8 cellular contexts compared by ENCODE assay signal in genomic region chr5:134175874-134176522, GRCh38. TPM values are rescaled to one million over a fixed set of nuclear protein-coding genes. Genes with fewer than 3 reads are reported as not detected.
A peak's percentile ranks its signal among the peaks of the same experiment; 100 is the strongest.
DNase-seq lines count a peak whose midpoint lies in the region; ATAC-seq and TF ChIP-seq lines count a peak whose summit lies in the region.

No MANE protein-coding gene starts in this region.

- no peak for TF ChIP-seq POLR2A in erythroblast (IDR thresholded peaks at IDR 0.05; ENCODE audit: low read length)

- peak overlapping the region; percentile 97 for H3K27ac Mint-ChIP-seq in T-helper 2 cell treated with Interferon-gamma antibody and Interleukin-4, amounts not matched to agents 5 μg/mL and 100 μg/mL, for 36 hours
- peak overlapping the region; percentile 93 to 99 (median 98) for H3K27ac Mint-ChIP-seq in naive thymus-derived CD8-positive, alpha-beta T cell

- peaks cover 23% of the 10 kb centered on the region for H3K4me1 Mint-ChIP-seq in T-helper 2 cell treated with Interferon-gamma antibody and Interleukin-4, amounts not matched to agents 5 μg/mL and 100 μg/mL, for 36 hours (ENCODE audit: low read depth)
- peaks cover 22 to 45% (median 37%) of the 10 kb centered on the region in 4 donors for H3K4me1 Mint-ChIP-seq in naive thymus-derived CD8-positive, alpha-beta T cell

- ATAC-seq in GM18909 (IDR thresholded peaks at IDR 0.05; ENCODE audit: poor library complexity, unreplicated experiment) (peak; percentile 25), HG03442 (IDR thresholded peaks at IDR 0.05; ENCODE audit: unreplicated experiment) (peak; percentile 32)
- ATAC-seq in naive thymus-derived CD8-positive, alpha-beta T cell = peak; percentile 20 to 39

- no peaks in the 10 kb centered on the region for H3K9me3 Mint-ChIP-seq in T-helper 2 cell treated with Interferon-gamma antibody and Interleukin-4, amounts not matched to agents 5 μg/mL and 100 μg/mL, for 36 hours
- no peaks in the 10 kb centered on the region for H3K9me3 Mint-ChIP-seq in naive thymus-derived CD8-positive, alpha-beta T cell

- peak overlapping the region; percentile 91 for H3K4me3 Mint-ChIP-seq in T-helper 2 cell treated with Interferon-gamma antibody and Interleukin-4, amounts not matched to agents 5 μg/mL and 100 μg/mL, for 36 hours
- H3K4me3 Mint-ChIP-seq in naive thymus-derived CD8-positive, alpha-beta T cell = peak overlapping the region; percentile 93 to 99 (median 96)

- peaks cover 23% of the 10 kb centered on the region for H3K36me3 Mint-ChIP-seq in T-helper 2 cell treated with Interferon-gamma antibody and Interleukin-4, amounts not matched to agents 5 μg/mL and 100 μg/mL, for 36 hours (ENCODE audit: low read depth)
- H3K36me3 Mint-ChIP-seq in naive thymus-derived CD8-positive, alpha-beta T cell = peaks cover 0 to 32% (median 14%) of the 10 kb centered on the region in 3 donors

- DNase-seq in Ammon's horn (ENCODE audit: low spot score) (peak; percentile 16), erythroblast (lab: John Stamatoyannopoulos, UW) (peak; percentile 74 to 83), NCI-H510A treated with DMSO at 0.1 percent for 48 hours (lab: John Stamatoyannopoulos, UW) (no peak), UCSD-AML1 (lab: John Stamatoyannopoulos, UW; ENCODE audit: unreplicated experiment) (no peak)
- no peak for DNase-seq in T-helper 2 cell treated with Interferon-gamma antibody and Interleukin-4, amounts not matched to agents 5 μg/mL and 100 μg/mL, for 36 hours (ENCODE audit: low spot score)
- DNase-seq in naive thymus-derived CD8-positive, alpha-beta T cell = peak in 3 of 10 donors; percentile 52 to 80 (median 70)

- POLR2A ChIA-PET in naive thymus-derived CD8-positive, alpha-beta T cell (lab: Charles Lee) = interaction anchor here (0.6 to 4.3 kb wide), 40 partner anchors 8 to 1807 kb away, joined by 3 to 73 read pairs (median 6); partner anchors contain the start of genes CDKL3, CDKN2AIPNL, JADE2 and PCBD2

- H3K27me3 Mint-ChIP-seq in T-helper 2 cell treated with Interferon-gamma antibody and Interleukin-4, amounts not matched to agents 5 μg/mL and 100 μg/mL, for 36 hours (ENCODE audit: low read depth) = no peaks in the 10 kb centered on the region
- H3K27me3 Mint-ChIP-seq in naive thymus-derived CD8-positive, alpha-beta T cell = no peaks in the 10 kb centered on the region

RNA-seq across cellular contexts. Expression of gene SKP1, which starts 0.8 kb away (rescaled TPM):
- 100 to 1,000 TPM; 250 to 262 TPM for total RNA-seq in naive thymus-derived CD8-positive, alpha-beta T cell
- 1,000 to 10,000 TPM; 1,138 to 1,312 (median 1,209) TPM for polyA plus RNA-seq in naive thymus-derived CD8-positive, alpha-beta T cell

RNA-seq across cellular contexts. Expression of gene PPP2CA, which starts 49.9 kb away (rescaled TPM):
- 100 to 1,000 TPM; 100 to 107 TPM for total RNA-seq in naive thymus-derived CD8-positive, alpha-beta T cell
- polyA plus RNA-seq in naive thymus-derived CD8-positive, alpha-beta T cell = 100 to 1,000 TPM; 185 to 192 (median 191) TPM

Comparison
In these comparisons a context has a peak if more than half of its experiments do, and no peak if none do; other contexts are left out.
1. DNase-seq: peak in Ammon's horn (single experiment) and erythroblast (2 of 2); none in T-helper 2 cell treated with Interferon-gamma antibody and Interleukin-4, amounts not matched to agents 5 μg/mL and 100 μg/mL, for 36 hours (single experiment), NCI-H510A treated with DMSO at 0.1 percent for 48 hours (single experiment) and UCSD-AML1 (single experiment).
2. Peak in every context shown above with its lines, with median percentiles within 50 percentile points of each other: ATAC-seq.